ENCODE assay signal across 16 cellular contexts in the genomic region with DNA sequence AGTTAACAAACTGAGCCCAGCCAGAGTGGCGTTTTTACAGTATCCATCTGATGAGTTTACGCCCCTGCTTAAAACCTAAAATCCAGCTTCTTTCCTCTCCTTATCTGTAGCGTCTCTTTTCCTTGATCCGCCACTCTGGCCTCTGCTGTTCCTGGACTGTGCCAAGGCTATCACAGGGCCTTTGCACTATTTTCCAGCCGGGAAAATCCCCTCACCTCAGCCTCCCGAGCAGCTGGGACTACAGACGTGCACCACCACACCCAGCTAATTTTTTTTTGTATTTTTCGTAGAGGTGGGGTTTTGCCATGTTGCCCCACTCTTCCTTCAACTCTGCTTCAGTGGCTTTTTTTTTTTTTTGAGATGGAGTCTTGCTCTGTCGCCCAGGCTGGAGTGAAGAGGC. TPM values are rescaled to one million over a fixed set of nuclear protein-coding genes. Genes with fewer than 3 reads are reported as not detected.
DNase-seq lines count a peak whose midpoint lies in the region; ATAC-seq and TF ChIP-seq lines count a peak whose summit lies in the region.
"Had no signal": no experiment of that assay in that cellular context is flagged by ENCODE, and none has a peak within 500 bp of the region (broad histone marks: within the 10 kb centered on the region; RNA-seq: fewer than 3 reads in every experiment).

No MANE protein-coding gene starts in this region.

- H3K36me3 ChIP-seq in heart left ventricle (no peaks in the 10 kb centered on the region), mammary epithelial cell (ENCODE audit: insufficient read depth, low read length) (no peaks in the 10 kb centered on the region)

- H3K9ac ChIP-seq in mammary epithelial cell (ENCODE audit: insufficient read depth, low read length): no peak overlapping the region

- ATAC-seq in heart left ventricle: peak in 2 of 4 donors; percentile 12 to 29

- H3K36me3 Mint-ChIP-seq in mesothelial cell of epicardium: no peaks in the 10 kb centered on the region
- H3K36me3 Mint-ChIP-seq in type B pancreatic cell: no peaks in the 10 kb centered on the region
- H3K36me3 Mint-ChIP-seq: naive B cell had no signal

- H3K9me3 Mint-ChIP-seq in mesothelial cell of epicardium (no peaks in the 10 kb centered on the region), type B pancreatic cell (no peaks in the 10 kb centered on the region)
- H3K9me3 Mint-ChIP-seq: naive B cell had no signal

- intact Hi-C loops in heart left ventricle (cut with DNase I): loop anchor here in 4 of 10 donors (10.0 kb wide), 2 partner anchors 105 to 245 kb away; no protein-coding TSS in a partner anchor
- intact Hi-C loops in cardiac septum (cut with DNase I): no loop called here
- intact Hi-C loops in mammary epithelial cell (cut with micrococcal nuclease): no loop called here

- no peak for TF ChIP-seq POLR2A in heart left ventricle (IDR thresholded peaks at IDR 0.05)

- H3K27me3 Mint-ChIP-seq in mesothelial cell of epicardium (ENCODE audit: low read depth) (peaks cover 5% of the 10 kb centered on the region), type B pancreatic cell (no peaks in the 10 kb centered on the region)

- no peaks in the 10 kb centered on the region for H3K79me2 ChIP-seq in mammary epithelial cell (ENCODE audit: insufficient read depth, low read length)

- peak overlapping the region; percentile 39 for H3K27ac Mint-ChIP-seq in mesothelial cell of epicardium
- peak overlapping the region; percentile 32 for H3K27ac Mint-ChIP-seq in type B pancreatic cell

- CTCF ChIA-PET in mammary epithelial cell (lab: Charles Lee; ENCODE audit: low non-redundant PET): interaction anchor here (0.6 kb wide), 1 partner anchor 92 kb away, joined by 6 read pairs; no protein-coding TSS in a partner anchor

- in situ Hi-C loops in mammary epithelial cell (cut with MboI; ENCODE audit: low sequenced_read_pairs in 2 of 2): loop anchor here (10.0 to 25.0 kb wide), 3 partner anchors 45 to 337 kb away; a partner anchor contains a TSS

- H3K27ac ChIP-seq in heart left ventricle: peak overlapping the region in 10 of 12 donors; percentile 22 to 79 (median 62)
- H3K27ac ChIP-seq in mammary epithelial cell (ENCODE audit: insufficient read depth, low read depth, low read length): peak overlapping the region; percentile 98

- H3K4me1 Mint-ChIP-seq in mesothelial cell of epicardium (peaks cover 37% of the 10 kb centered on the region), type B pancreatic cell (ENCODE audit: unreplicated experiment) (peaks cover 22% of the 10 kb centered on the region)

- no TSS peak for BruUV-seq in mammary epithelial cell (replicated peaks; lab: Mats Ljungman, UMichigan)

- DNase-seq in heart left ventricle: peak in 1 of 5 donors; percentile 10
- no peak for DNase-seq in cardiac septum (ENCODE audit: low spot score)
- no peak for DNase-seq in mammary epithelial cell
- DNase-seq in mesothelial cell of epicardium (ENCODE audit: low spot score in 2 of 2, unreplicated experiment in 2 of 2): no peak
- DNase-seq in type B pancreatic cell (ENCODE audit: extremely low spot score, unreplicated experiment): no peak
- DNase-seq in activated CD4-positive, alpha-beta T cell treated with anti-CD3 and anti-CD28 coated beads for 4 hours: no peak
- no peak for DNase-seq in T-helper 9 cell
- no peak for DNase-seq in UCSD-AML1 (lab: John Stamatoyannopoulos, UW; ENCODE audit: unreplicated experiment)
- DNase-seq: activated CD4-positive, alpha-beta T cell treated with anti-CD3 and anti-CD28 coated beads, Interleukin-2, amount 50 U/mL, for 4 hours; naive B cell; NCI-H2029 treated with DMSO at 0.1 percent for 48 hours; stimulated activated naive CD4-positive, alpha-beta T cell had no signal

- no peaks in the 10 kb centered on the region for H4K20me1 ChIP-seq in mammary epithelial cell (ENCODE audit: insufficient read depth, low read length)

- peaks cover 0 to 34% (median 3%) of the 10 kb centered on the region in 12 donors for H3K4me1 ChIP-seq in heart left ventricle
- peaks cover 44% of the 10 kb centered on the region for H3K4me1 ChIP-seq in mammary epithelial cell (ENCODE audit: insufficient read depth, low read length)

- H3K4me3 Mint-ChIP-seq in mesothelial cell of epicardium (no peak overlapping the region), type B pancreatic cell (no peak overlapping the region)
- H3K4me3 Mint-ChIP-seq: naive B cell had no signal

- WGBS in heart left ventricle, 4 donors: 73 to 78% (median 75%) methylated on average over 9 of the region's 9 CpGs
- 81% methylated on average over 4 of the region's 9 CpGs for WGBS in mammary epithelial cell (ENCODE audit: low coverage, missing lambda C conversion rate)

- peaks cover 0 to 15% (median 0%) of the 10 kb centered on the region in 9 donors for H3K27me3 ChIP-seq in heart left ventricle
- H3K27me3 ChIP-seq in mammary epithelial cell (ENCODE audit: insufficient read depth, low read length): no peaks in the 10 kb centered on the region

- dilution Hi-C loops in mammary epithelial cell (cut with HindIII; ENCODE audit: low sequenced_read_pairs): no loop called here

- H3K9me3 ChIP-seq in heart left ventricle: no peaks in the 10 kb centered on the region
- H3K9me3 ChIP-seq in mammary epithelial cell (replicated peaks; ENCODE audit: insufficient read depth, low read length): no peaks in the 10 kb centered on the region

- H2AFZ ChIP-seq in mammary epithelial cell (ENCODE audit: low read depth, low read length): no peak overlapping the region

- TF ChIP-seq CTCF in heart left ventricle (IDR thresholded peaks at IDR 0.05) (no peak), mammary epithelial cell (conservative IDR thresholded peaks at IDR 0.05 in 1 of 2, IDR thresholded peaks at IDR 0.05 in 1 of 2; ENCODE audit: extremely low read depth in 1 of 2, insufficient read depth in 1 of 2, low read depth in 1 of 2, low read length in 2 of 2) (no peak), mesothelial cell of epicardium (IDR thresholded peaks at IDR 0.05; ENCODE audit: unreplicated experiment) (no peak), type B pancreatic cell (conservative IDR thresholded peaks at IDR 0.05) (no peak)

- H3K4me2 ChIP-seq in mammary epithelial cell (ENCODE audit: insufficient read depth, low read depth, low read length): no peak overlapping the region

- H3K4me3 ChIP-seq in heart left ventricle: no peak overlapping the region
- no peak overlapping the region for H3K4me3 ChIP-seq in mammary epithelial cell (replicated peaks in 1 of 3; ENCODE audit: insufficient read depth in 1 of 3, low read depth in 2 of 3, low read length in 3 of 3)

RNA-seq across cellular contexts. Expression of a gene that starts 7.9 kb away (rescaled TPM):
- total RNA-seq in heart left ventricle (1 to 10 TPM in 3 of 9 donors, under 1 TPM in 3, not detected in 3; 0.30 to 2.7 (median 0.94) TPM), cardiac septum (0.35 TPM), mammary epithelial cell (1 to 10 TPM; 8.5 to 9.1 TPM), mesothelial cell of epicardium (7.9 to 11.4 TPM (median 8.7 TPM) in 3 replicates), type B pancreatic cell (ENCODE audit: low replicate concordance) (8.5 and 11.5 TPM in 2 replicates)
- polyA plus RNA-seq in heart left ventricle (under 1 TPM in 1 of 2 donors, not detected in 1; 0.12 TPM), mammary epithelial cell (11.0 TPM)
- polyA minus RNA-seq in mammary epithelial cell: 3.6 TPM
- total RNA-seq: A673 had no signal

RNA-seq across cellular contexts. Expression of a gene that starts 10.7 kb away (rescaled TPM):
- total RNA-seq in heart left ventricle (not detected), cardiac septum (not detected), mammary epithelial cell (not detected), mesothelial cell of epicardium (not detected in 3 replicates), type B pancreatic cell (ENCODE audit: low replicate concordance) (0.57 TPM in 1 of 2 replicates, not detected in the other)
- polyA plus RNA-seq in heart left ventricle (not detected), mammary epithelial cell (not detected)
- not detected for polyA minus RNA-seq in mammary epithelial cell
- total RNA-seq: A673, frontal cortex, renal cortical epithelial cell, RPMI7951 had no signal

RNA-seq across cellular contexts. Expression of a gene that starts 19.4 kb away (rescaled TPM):
- total RNA-seq in heart left ventricle (under 1 TPM in 1 of 9 donors, not detected in 8; 0.11 TPM), cardiac septum (not detected), mammary epithelial cell (10 to 100 TPM in 1 of 2 donors, 1 to 10 TPM in 1; 6.2 to 11.7 TPM), mesothelial cell of epicardium (158 to 175 TPM (median 165 TPM) in 3 replicates), type B pancreatic cell (ENCODE audit: low replicate concordance) (223 and 787 TPM in 2 replicates)
- polyA plus RNA-seq in heart left ventricle (under 1 TPM in 1 of 2 donors, not detected in 1; 0.12 TPM), mammary epithelial cell (18.7 TPM)
- 6.8 TPM for polyA minus RNA-seq in mammary epithelial cell
- total RNA-seq: frontal cortex had no signal

Comparison
In these comparisons a context has a peak if more than half of its experiments do, and no peak if none do; other contexts are left out.
1. RNA of a gene that starts 19.4 kb away (total RNA-seq): 223 to 787 TPM in type B pancreatic cell and 158 to 175 TPM in mesothelial cell of epicardium; 6.2 to 11.7 TPM in mammary epithelial cell, not detected in cardiac septum (single experiment) and 0.11 TPM in heart left ventricle; every median in the first group is over 10 times any median in the second.